In the genomic region with DNA sequence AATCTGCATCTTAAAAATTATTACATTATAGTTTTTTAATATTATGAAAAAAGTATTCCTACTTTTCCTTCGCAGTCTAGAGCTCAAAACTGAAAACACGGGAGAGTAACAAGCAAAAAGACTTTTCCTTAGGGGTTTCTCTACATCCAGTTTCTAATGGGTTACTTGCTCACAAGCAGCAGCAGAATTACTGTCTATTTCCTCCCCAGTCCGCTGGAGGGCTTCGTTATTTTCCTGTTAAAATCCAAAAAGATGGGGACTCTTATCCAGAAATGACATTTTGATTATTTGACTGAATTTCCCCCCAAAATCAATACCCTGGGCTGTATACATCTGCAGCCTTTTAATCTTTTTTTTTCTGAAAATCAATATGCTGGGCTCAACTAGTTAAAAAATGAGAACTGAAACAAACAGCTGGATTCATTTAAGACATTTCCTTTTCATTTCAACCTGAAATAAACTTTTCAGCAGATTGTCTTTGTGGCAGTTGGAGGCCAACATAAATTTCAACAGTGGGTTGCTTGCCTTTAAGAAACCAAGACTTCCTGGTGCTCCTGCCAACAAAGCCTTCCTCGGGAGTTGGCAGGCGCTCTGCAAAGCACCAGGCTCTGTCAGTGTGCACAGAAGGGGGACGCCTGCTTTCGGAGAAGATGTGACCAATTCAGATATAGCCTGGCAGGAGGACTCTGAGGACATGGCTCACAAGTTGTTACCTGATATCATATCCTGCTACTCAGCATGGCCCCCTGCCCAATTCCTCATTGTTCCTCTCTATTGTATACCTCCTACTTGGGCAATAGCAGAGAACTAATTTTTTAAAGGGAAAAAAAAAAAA, we compare ENCODE assay signal across 9 cellular contexts.
DNase-seq lines count a peak whose midpoint lies in the region; ATAC-seq and TF ChIP-seq lines count a peak whose summit lies in the region.
"Had no signal": no experiment of that assay in that cellular context is flagged by ENCODE, and none has a peak within 500 bp of the region (broad histone marks: within the 10 kb centered on the region; RNA-seq: fewer than 3 reads in every experiment).

No MANE protein-coding gene starts in this region.

- WGBS in right lobe of liver (ENCODE audit: insufficient coverage, low coverage, low lambda C conversion rate, missing lambda C conversion rate): 14% methylated on average over 8 of the region's 8 CpGs

- H3K27ac Mint-ChIP-seq in T-cell: peak overlapping the region; percentile 44 to 66

- peaks cover 0 to 38% (median 8%) of the 10 kb centered on the region in 4 donors for H3K4me1 ChIP-seq in right lobe of liver
- no peaks in the 10 kb centered on the region for H3K4me1 ChIP-seq in effector memory CD4-positive, alpha-beta T cell (ENCODE audit: control insufficient read depth, insufficient read depth, low read length, poor library complexity, severe bottlenecking)

- peak overlapping the region in 2 of 3 donors; percentile 5 to 69 for H3K27ac ChIP-seq in right lobe of liver
- no peak overlapping the region for H3K27ac ChIP-seq in effector memory CD4-positive, alpha-beta T cell (ENCODE audit: insufficient read depth, low read length, poor library complexity, severe bottlenecking)

- DNase-seq in AG20443 (ENCODE audit: low spot score) (peak; percentile 67), T-cell (no peak), right lobe of liver (peak; percentile 68 to 78 (median 77)), NCI-H524 (lab: John Stamatoyannopoulos, UW) (no peak), NCI-H2171 (lab: John Stamatoyannopoulos, UW) (no peak)
- no peak for DNase-seq in effector memory CD4-positive, alpha-beta T cell

- H3K27me3 ChIP-seq in right lobe of liver: no peaks in the 10 kb centered on the region
- H3K27me3 ChIP-seq in effector memory CD4-positive, alpha-beta T cell (replicated peaks; ENCODE audit: control insufficient read depth, insufficient read depth, low read length, poor library complexity, severe bottlenecking): no peaks in the 10 kb centered on the region

- ATAC-seq in GM19328 (IDR thresholded peaks at IDR 0.05; ENCODE audit: unreplicated experiment): peak; percentile 62
- peak; percentile 72 for ATAC-seq in HG03378 (IDR thresholded peaks at IDR 0.05; ENCODE audit: unreplicated experiment)
- ATAC-seq in T-cell (replicated peaks in 1 of 4): no peak
- ATAC-seq in right lobe of liver: peak; percentile 80 to 87 (median 81)

- H3K4me3 ChIP-seq in right lobe of liver: no peak overlapping the region
- H3K4me3 ChIP-seq in effector memory CD4-positive, alpha-beta T cell (ENCODE audit: insufficient read depth, low read depth, low read length, poor library complexity, severe bottlenecking): no peak overlapping the region

- no peaks in the 10 kb centered on the region for H3K9me3 Mint-ChIP-seq in T-cell
- H3K9me3 Mint-ChIP-seq: central memory CD8-positive, alpha-beta T cell had no signal

- POLR2A ChIA-PET in T-cell (lab: Charles Lee): no interaction called here

- CTCF ChIA-PET in T-cell (lab: Charles Lee): interaction anchor here in 1 of 2 donors (0.7 kb wide), 1 partner anchor 286 kb away, joined by 4 read pairs; no protein-coding TSS in a partner anchor

- no peak for TF ChIP-seq POLR2A in right lobe of liver (IDR thresholded peaks at IDR 0.05)

- no peaks in the 10 kb centered on the region for H3K36me3 ChIP-seq in right lobe of liver
- no peaks in the 10 kb centered on the region for H3K36me3 ChIP-seq in effector memory CD4-positive, alpha-beta T cell (ENCODE audit: control insufficient read depth, insufficient read depth, low read length)

- TF ChIP-seq CTCF in right lobe of liver (IDR thresholded peaks at IDR 0.05): no peak

- H3K27me3 Mint-ChIP-seq in T-cell: no peaks in the 10 kb centered on the region
- H3K27me3 Mint-ChIP-seq: central memory CD8-positive, alpha-beta T cell had no signal

- no peaks in the 10 kb centered on the region for H3K9me3 ChIP-seq in right lobe of liver
- no peaks in the 10 kb centered on the region for H3K9me3 ChIP-seq in effector memory CD4-positive, alpha-beta T cell (ENCODE audit: control insufficient read depth, low read length)

- H3K4me3 Mint-ChIP-seq in T-cell: peak overlapping the region in 2 of 3 donors; percentile 6 to 39
- H3K4me3 Mint-ChIP-seq: central memory CD8-positive, alpha-beta T cell had no signal

- H3K4me1 Mint-ChIP-seq in T-cell: peaks cover 28 to 38% (median 32%) of the 10 kb centered on the region in 3 donors
- H3K4me1 Mint-ChIP-seq: central memory CD8-positive, alpha-beta T cell had no signal

- H3K36me3 Mint-ChIP-seq in T-cell: peaks cover 11% of the 10 kb centered on the region

- intact Hi-C loops in right lobe of liver (cut with DNase I): no loop called here

Comparison
In these comparisons a context has a peak if more than half of its experiments do, and no peak if none do; other contexts are left out.
1. DNase-seq: peak in AG20443 (single experiment) and right lobe of liver (3 of 3); none in T-cell (0 of 34), effector memory CD4-positive, alpha-beta T cell (0 of 3), NCI-H524 (0 of 2) and NCI-H2171 (single experiment).
2. ATAC-seq: peak in GM19328 (single experiment), HG03378 (single experiment) and right lobe of liver (4 of 4); none in T-cell (0 of 4).